Comparison of ENCODE assay signal across 8 cellular contexts in genomic region chr3:152836269-152836668, GRCh38. TPM values are rescaled to one million over a fixed set of nuclear protein-coding genes. Genes with fewer than 3 reads are reported as not detected.
DNase-seq lines count a peak whose midpoint lies in the region; ATAC-seq, FAIRE-seq and TF ChIP-seq lines count a peak whose summit lies in the region.

No MANE protein-coding gene starts in this region.

- TF ChIP-seq POLR2A in GM12878 (IDR thresholded peaks at IDR 0.05; ENCODE audit: low read depth, low read length) (no peak), H54 (IDR thresholded peaks at IDR 0.05; ENCODE audit: low read depth, low read length) (no peak)

- no peaks in the 10 kb centered on the region for H3K36me3 Mint-ChIP-seq in activated naive CD4-positive, alpha-beta T cell treated with anti-CD3 and anti-CD28 coated beads for 36 hours (ENCODE audit: low read depth)
- H3K36me3 Mint-ChIP-seq in activated naive CD4-positive, alpha-beta T cell treated with anti-CD3 and anti-CD28 coated beads, Interleukin-2, amount 50 U/mL, for 72 hours = peaks cover 7 to 11% of the 10 kb centered on the region in 2 donors

- no peak overlapping the region for H3K27ac Mint-ChIP-seq in activated naive CD4-positive, alpha-beta T cell treated with anti-CD3 and anti-CD28 coated beads for 36 hours
- no peak overlapping the region for H3K27ac Mint-ChIP-seq in activated naive CD4-positive, alpha-beta T cell treated with anti-CD3 and anti-CD28 coated beads, Interleukin-2, amount 50 U/mL, for 72 hours

- H3K9me3 Mint-ChIP-seq in activated naive CD4-positive, alpha-beta T cell treated with anti-CD3 and anti-CD28 coated beads for 36 hours = no peaks in the 10 kb centered on the region
- H3K9me3 Mint-ChIP-seq in activated naive CD4-positive, alpha-beta T cell treated with anti-CD3 and anti-CD28 coated beads, Interleukin-2, amount 50 U/mL, for 72 hours = no peaks in the 10 kb centered on the region

- H3K27me3 ChIP-seq in GM12878 (replicated peaks in 1 of 2; ENCODE audit: control insufficient read depth in 2 of 2, insufficient read depth in 2 of 2, low read length in 1 of 2) (no peaks in the 10 kb centered on the region; a peak in 1 of 4 replicates), mesenchymal stem cell (ENCODE audit: control insufficient read depth in 1 of 2, insufficient read depth in 1 of 2, low read length in 2 of 2) (peaks cover 4 to 22% of the 10 kb centered on the region in 2 experiments), thoracic aorta (replicated peaks; ENCODE audit: insufficient read depth) (no peaks in the 10 kb centered on the region)

- peak overlapping the region; percentile 68 for H3K4me2 ChIP-seq in GM12878 (ENCODE audit: control insufficient read depth, insufficient read depth)
- no peak overlapping the region for H3K4me2 ChIP-seq in mesenchymal stem cell (ENCODE audit: low read length, poor library complexity, severe bottlenecking)

- H3K9ac ChIP-seq in GM12878 (ENCODE audit: control insufficient read depth, insufficient read depth, low read length) (no peak overlapping the region), mesenchymal stem cell (ENCODE audit: low read length) (no peak overlapping the region)

- no TSS peak for BruUV-seq in GM12878 (replicated peaks; lab: Mats Ljungman, UMichigan)

- H2AK5ac ChIP-seq in mesenchymal stem cell (ENCODE audit: low read length, severe bottlenecking) = no peak overlapping the region

- peaks cover 8% of the 10 kb centered on the region for H3K4me1 Mint-ChIP-seq in activated naive CD4-positive, alpha-beta T cell treated with anti-CD3 and anti-CD28 coated beads for 36 hours (ENCODE audit: low read depth)

- H3K9me3 ChIP-seq in GM12878 (replicated peaks; ENCODE audit: control insufficient read depth, insufficient read depth, low read length) (no peaks in the 10 kb centered on the region), mesenchymal stem cell (ENCODE audit: control insufficient read depth, low read length) (no peaks in the 10 kb centered on the region), thoracic aorta (no peaks in the 10 kb centered on the region)

- H3K27me3 Mint-ChIP-seq in activated naive CD4-positive, alpha-beta T cell treated with anti-CD3 and anti-CD28 coated beads for 36 hours (ENCODE audit: low read depth) = peaks cover 27% of the 10 kb centered on the region

- ATAC-seq in activated naive CD4-positive, alpha-beta T cell treated with anti-CD3 and anti-CD28 coated beads, Interleukin-2, amount 50 U/mL, for 72 hours = no peak
- ATAC-seq in GM12878 (no peak), thoracic aorta (ENCODE audit: insufficient number of reproducible peaks, low FRiP score, low read depth) (no peak), HG02588 (IDR thresholded peaks at IDR 0.05; ENCODE audit: unreplicated experiment) (no peak)

- H3K4ac ChIP-seq in mesenchymal stem cell (ENCODE audit: low read depth in 1 of 2, low read length in 2 of 2) = no peak overlapping the region

- H3K23ac ChIP-seq in mesenchymal stem cell (ENCODE audit: low read length in 2 of 2) = no peak overlapping the region

- CTCF ChIA-PET in activated naive CD4-positive, alpha-beta T cell treated with anti-CD3 and anti-CD28 coated beads for 36 hours (lab: Charles Lee) = no interaction called here
- CTCF ChIA-PET in GM12878 (lab: Yijun Ruan, JAX) = no interaction called here

- DNase-seq in activated naive CD4-positive, alpha-beta T cell treated with anti-CD3 and anti-CD28 coated beads for 36 hours = no peak
- no peak for DNase-seq in activated naive CD4-positive, alpha-beta T cell treated with anti-CD3 and anti-CD28 coated beads, Interleukin-2, amount 50 U/mL, for 72 hours (ENCODE audit: low spot score in 2 of 2)
- DNase-seq in GM12878 (ENCODE audit: low read depth, low spot score) (no peak), mesenchymal stem cell (no peak), thoracic aorta (ENCODE audit: low spot score) (no peak), H54 (ENCODE audit: insufficient read length, low spot score) (no peak), NCI-H526 (lab: John Stamatoyannopoulos, UW) (no peak)

- no peak for TF ChIP-seq EP300 in GM12878 (IDR thresholded peaks at IDR 0.05; ENCODE audit: borderline replicate concordance in 1 of 2, control insufficient read depth in 1 of 2, low read depth in 2 of 2, low read length in 2 of 2)

- RAD21 ChIA-PET in GM12878 (lab: Charles Lee; ENCODE audit: unreplicated experiment) = no interaction called here

- intact Hi-C loops in activated naive CD4-positive, alpha-beta T cell treated with anti-CD3 and anti-CD28 coated beads for 36 hours (cut with micrococcal nuclease) = no loop called here
- intact Hi-C loops in GM12878 (cut with micrococcal nuclease; ENCODE audit: unreplicated experiment) = loop anchor here (10.0 kb wide), 1 partner anchor 361 kb away; no protein-coding TSS in a partner anchor

- SMC1A ChIA-PET in GM12878 (lab: Charles Lee; ENCODE audit: uncharacterized antibody, unreplicated experiment) = no interaction called here

- no peak for TF ChIP-seq CTCF in GM12878 (IDR thresholded peaks at IDR 0.05 in 2 of 3, conservative IDR thresholded peaks at IDR 0.05 in 1 of 3; ENCODE audit: control insufficient read depth in 2 of 3, extremely low read depth in 1 of 3, insufficient read depth in 1 of 3, low read depth in 3 of 3, low read length in 3 of 3)
- no peak for TF ChIP-seq CTCF in thoracic aorta (IDR thresholded peaks at IDR 0.05)

- H3K4me1 ChIP-seq in GM12878 (ENCODE audit: control insufficient read depth, insufficient read depth, low read length) (no peaks in the 10 kb centered on the region), mesenchymal stem cell (ENCODE audit: control insufficient read depth, insufficient read depth, low read depth, low read length) (peaks cover 10% of the 10 kb centered on the region), thoracic aorta (ENCODE audit: control insufficient read depth in 1 of 2, low read depth in 2 of 2) (peaks cover 0 to 17% of the 10 kb centered on the region in 2 donors)

- H4K20me1 ChIP-seq in GM12878 (ENCODE audit: control insufficient read depth, insufficient read depth) = no peaks in the 10 kb centered on the region

- no peak overlapping the region for H2BK5ac ChIP-seq in mesenchymal stem cell (ENCODE audit: low read depth, low read length, poor library complexity, severe bottlenecking)

- peak overlapping the region in 1 of 2 experiments; percentile 35 for H2BK12ac ChIP-seq in mesenchymal stem cell (ENCODE audit: low read length in 2 of 2)

- TF ChIP-seq RAD21 in GM12878 (IDR thresholded peaks at IDR 0.05; ENCODE audit: insufficient read depth, low read depth, low read length) = no peak

- H3K79me1 ChIP-seq in mesenchymal stem cell (replicated peaks; ENCODE audit: low read length, poor library complexity, severe bottlenecking) = no peaks in the 10 kb centered on the region

- H3K18ac ChIP-seq in mesenchymal stem cell (ENCODE audit: low read depth in 1 of 2, low read length in 2 of 2) = no peak overlapping the region

- no peak for FAIRE-seq in GM12878 (lab: Jason Lieb, UNC)
- FAIRE-seq in H54 (lab: Jason Lieb, UNC) = no peak

- H4K91ac ChIP-seq in mesenchymal stem cell (ENCODE audit: low read length) = no peak overlapping the region

- H2BK120ac ChIP-seq in mesenchymal stem cell (ENCODE audit: low read depth, low read length) = no peak overlapping the region

- POLR2A ChIA-PET in GM12878 (lab: Charles Lee) = no interaction called here

- peaks cover 3% of the 10 kb centered on the region for H3K79me2 ChIP-seq in GM12878 (ENCODE audit: control insufficient read depth, insufficient read depth, low read length)

- H4K8ac ChIP-seq in mesenchymal stem cell (ENCODE audit: low read length) = peak overlapping the region; percentile 61

- H3K4me3 ChIP-seq in GM12878 (peak overlapping the region; percentile 65; the same call in 1 of the 2 replicates), mesenchymal stem cell (ENCODE audit: insufficient read depth in 1 of 2, low read depth in 1 of 2, low read length in 2 of 2) (peak overlapping the region in 1 of 2 experiments; percentile 84), thoracic aorta (peak overlapping the region; percentile 87)

- peak overlapping the region; percentile 75 for H3K4me3 Mint-ChIP-seq in activated naive CD4-positive, alpha-beta T cell treated with anti-CD3 and anti-CD28 coated beads for 36 hours

- H2BK15ac ChIP-seq in mesenchymal stem cell (ENCODE audit: low read depth, poor library complexity, severe bottlenecking) = no peak overlapping the region

- in situ Hi-C loops in GM12878 (cut with MboI) = no loop called here

- H3K27ac ChIP-seq in GM12878 (ENCODE audit: control insufficient read depth, insufficient read depth) = no peak overlapping the region
- H3K27ac ChIP-seq in mesenchymal stem cell (ENCODE audit: low read length, poor library complexity, severe bottlenecking) = no peak overlapping the region
- H3K27ac ChIP-seq in thoracic aorta = no peak overlapping the region

- H3K36me3 ChIP-seq in GM12878 (ENCODE audit: control insufficient read depth in 2 of 2, insufficient read depth in 2 of 2, low read length in 1 of 2) (no peaks in the 10 kb centered on the region), mesenchymal stem cell (ENCODE audit: control insufficient read depth in 1 of 2, insufficient read depth in 2 of 2, low read depth in 1 of 2, low read length in 2 of 2) (no peaks in the 10 kb centered on the region), thoracic aorta (no peaks in the 10 kb centered on the region)

- H2AFZ ChIP-seq in GM12878 (ENCODE audit: control insufficient read depth, low read depth, low read length) (no peak overlapping the region), mesenchymal stem cell (ENCODE audit: low read depth, low read length) (no peak overlapping the region)

- 87% methylated on average over 14 of the region's 14 CpGs for WGBS in GM12878 (ENCODE audit: insufficient coverage, insufficient replicate concordance, low lambda C conversion rate, missing lambda C conversion rate)
- WGBS in mesenchymal stem cell = 79% methylated on average over 13 of the region's 14 CpGs

- no peak overlapping the region for H3K14ac ChIP-seq in mesenchymal stem cell (ENCODE audit: low read length in 2 of 2)

RNA-seq across cellular contexts. Expression of gene P2RY1, which starts 1.3 kb away (rescaled TPM):
- total RNA-seq in activated naive CD4-positive, alpha-beta T cell treated with anti-CD3 and anti-CD28 coated beads for 36 hours = under 1 TPM; 0.67 to 0.74 TPM
- 1 to 10 TPM in 1 of 2 donors, under 1 TPM in 1; 0.82 to 1.9 TPM for total RNA-seq in activated naive CD4-positive, alpha-beta T cell treated with anti-CD3 and anti-CD28 coated beads, Interleukin-2, amount 50 U/mL, for 72 hours
- total RNA-seq in GM12878 (2013; cell fraction: nucleolus; rRNA removed) = 0.92 and 0.93 TPM in 2 replicates
- 3.3 and 4.2 TPM in 2 replicates for total RNA-seq in GM12878 (2014; rRNA removed)
- 3.1 and 3.4 TPM in 2 replicates for total RNA-seq in GM12878 (2014; rRNA removed; fragmentation: Illumina TruSeq; extraction: Trizol)
- 3.1 and 3.3 TPM in 2 replicates for total RNA-seq in GM12878 (2021)
- polyA plus RNA-seq in GM12878 (2011; ENCODE audit: low read depth) = 0.87 TPM
- polyA plus RNA-seq in GM12878 (2011; rRNA removed) = 0.01 TPM in 2 replicates
- 0.02 TPM in 1 of 2 replicates, not detected in the other for polyA plus RNA-seq in GM12878 (2011; cell fraction: cytosol; rRNA removed)
- polyA plus RNA-seq in GM12878 (2011; cell fraction: nucleus; rRNA removed) = 0.04 TPM in 2 replicates
- 2.0 and 2.2 TPM in 2 replicates for polyA plus RNA-seq in GM12878 (2012)
- 2.4 and 3.1 TPM in 2 replicates for polyA plus RNA-seq in GM12878 (2014; fragmentation: Illumina TruSeq; extraction: Trizol)
- polyA plus RNA-seq in GM12878 (2014; fragmentation: Nextera tagmentation; extraction: Ambion mirVana) = under 1 TPM; 0.58 to 0.66 TPM
- polyA plus RNA-seq in GM12878 (2014; rRNA removed) = 1.9 and 2.3 TPM in 2 replicates
- 1 to 10 TPM; 1.1 to 1.4 TPM for polyA plus RNA-seq in GM12878 (2016; fragmentation: Nextera tagmentation; extraction: Ambion mirVana)
- under 0.01 TPM in 1 of 2 replicates, not detected in the other for polyA minus RNA-seq in GM12878 (2011; rRNA and poly(A)+ RNA removed)
- polyA minus RNA-seq in GM12878 (2011; cell fraction: cytosol; rRNA and poly(A)+ RNA removed) = not detected in 2 replicates
- 0.10 and 0.12 TPM in 2 replicates for polyA minus RNA-seq in GM12878 (2011; cell fraction: nucleus; rRNA and poly(A)+ RNA removed)
- 4.6 TPM for polyA plus RNA-seq in mesenchymal stem cell (2013, experiment 1 of 2)
- polyA plus RNA-seq in mesenchymal stem cell (2013, experiment 2 of 2) = 4.7 TPM
- 1 to 10 TPM; 3.0 to 5.0 TPM for total RNA-seq in thoracic aorta
